Comparison of ENCODE assay signal across 25 cellular contexts in the genomic region with DNA sequence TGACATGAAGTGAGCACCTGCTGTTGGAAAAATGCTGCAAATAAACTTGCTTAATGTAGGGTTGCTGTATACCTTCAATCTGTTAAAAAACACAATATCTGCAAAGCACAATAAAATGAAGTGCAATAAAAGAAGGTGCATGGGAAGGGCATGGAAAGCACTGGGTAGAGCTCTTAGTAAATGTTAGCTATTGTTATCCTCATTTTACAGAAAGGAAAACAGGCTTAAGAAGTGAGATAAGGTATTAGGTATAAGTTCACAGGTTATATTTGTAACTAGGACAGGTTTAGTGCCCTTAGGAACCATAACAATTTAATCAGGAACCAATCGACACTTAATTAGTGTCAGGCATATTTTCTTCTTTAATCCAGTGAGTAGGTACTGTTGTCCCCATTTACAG. TPM values are rescaled to one million over a fixed set of nuclear protein-coding genes. Genes with fewer than 3 reads are reported as not detected.
"Had no signal": no experiment of that assay in that cellular context is flagged by ENCODE, and none has a peak within 500 bp of the region (broad histone marks: within the 10 kb centered on the region; RNA-seq: fewer than 3 reads in every experiment).

No MANE protein-coding gene starts in this region.

- H3K4me3 ChIP-seq: cardiac muscle cell, Peyer's patch had no signal

- ATAC-seq: activated T-cell treated with anti-CD3 and anti-CD28 coated beads, Interleukin-2, amount 50 U/mL, for 4 hours; T-helper 17 cell had no signal

- H3K9me3 ChIP-seq: Peyer's patch had no signal

- H3K27me3 ChIP-seq: brain microvascular endothelial cell, cardiac muscle cell, Peyer's patch had no signal

- H3K27ac ChIP-seq: brain microvascular endothelial cell, cardiac muscle cell had no signal

- H3K36me3 ChIP-seq: brain microvascular endothelial cell, cardiac muscle cell, Peyer's patch had no signal

- DNase-seq: activated B cell treated with CpG ODN at 0.5 μM for 24 hours; activated CD4-positive, alpha-beta memory T cell treated with anti-CD3 and anti-CD28 coated beads for 36 hours; activated CD4-positive, alpha-beta T cell treated with anti-CD3 and anti-CD28 coated beads for 1 hour; activated CD4-positive, alpha-beta T cell treated with anti-CD3 and anti-CD28 coated beads, Interleukin-2, amount 10 ng/mL, durations not matched to agents 7 days and 5 days; activated CD8-positive, alpha-beta memory T cell treated with anti-CD3 and anti-CD28 coated beads for 24 hours; activated effector memory CD4-positive, alpha-beta T cell treated with anti-CD3 and anti-CD28 coated beads, Interleukin-2, amount 50 U/mL, for 16 hours; activated naive CD4-positive, alpha-beta T cell treated with anti-CD3 and anti-CD28 coated beads for 36 hours; activated T-cell treated with anti-CD3 and anti-CD28 coated beads, Interleukin-2, amount 50 U/mL, for 4 hours; amygdala; brain microvascular endothelial cell; KG1; NCI-H1048; NCI-H1694; NCI-H2029; NCI-H2107; NCI-H2171 treated with DMSO at 0.1 percent for 48 hours; NCI-H510A treated with DMSO at 0.1 percent for 48 hours; NK-92 treated with Interleukin-12 subunit alpha and Interleukin-12 subunit beta, amount 100 ng/mL, for 24 hours; Peyer's patch; SIG-M5; T-helper 17 cell; T1000 had no signal

RNA-seq across cellular contexts. Expression of gene SLC22A2, which starts 36.7 kb away (rescaled TPM):
- total RNA-seq: activated B cell treated with CpG ODN at 0.5 μM for 24 hours; activated CD4-positive, alpha-beta memory T cell treated with anti-CD3 and anti-CD28 coated beads for 36 hours; activated CD4-positive, alpha-beta T cell treated with anti-CD3 and anti-CD28 coated beads, Interleukin-2, amount 10 ng/mL, durations not matched to agents 7 days and 5 days; activated naive CD4-positive, alpha-beta T cell treated with anti-CD3 and anti-CD28 coated beads for 36 hours; activated T-cell treated with anti-CD3 and anti-CD28 coated beads, Interleukin-2, amount 50 U/mL, for 4 hours; cardiac muscle cell; LHCN-M2; M059J; Peyer's patch; T-helper 17 cell had no signal
- polyA plus RNA-seq: cardiac muscle cell had no signal
